Comparison of ENCODE assay signal across 8 cellular contexts in genomic region chr14:95784137-95784536, GRCh38.
DNase-seq lines count a peak whose midpoint lies in the region; ATAC-seq lines count a peak whose summit lies in the region.

No MANE protein-coding gene starts in this region.

- H3K4me1 Mint-ChIP-seq in T-helper 2 cell treated with Interferon-gamma antibody and Interleukin-4, amounts not matched to agents 5 μg/mL and 100 μg/mL, for 36 hours (ENCODE audit: low read depth) = no peaks in the 10 kb centered on the region

- DNase-seq in EH (ENCODE audit: low read depth) (peak; percentile 54), HT-29 (ENCODE audit: low spot score) (peak; percentile 45), amniotic epithelial cell (ENCODE audit: low read depth) (peak; percentile 3), iPS-NIHi7 (ENCODE audit: extremely low spot score) (peak; percentile 74), HK-2 (ENCODE audit: unreplicated experiment) (no peak), H4 (ENCODE audit: low spot score) (no peak)
- DNase-seq in T-helper 2 cell treated with Interferon-gamma antibody and Interleukin-4, amounts not matched to agents 5 μg/mL and 100 μg/mL, for 36 hours (ENCODE audit: low spot score) = no peak

- no peaks in the 10 kb centered on the region for H3K27me3 Mint-ChIP-seq in T-helper 2 cell treated with Interferon-gamma antibody and Interleukin-4, amounts not matched to agents 5 μg/mL and 100 μg/mL, for 36 hours (ENCODE audit: low read depth)

- H3K27ac Mint-ChIP-seq in T-helper 2 cell treated with Interferon-gamma antibody and Interleukin-4, amounts not matched to agents 5 μg/mL and 100 μg/mL, for 36 hours = no peak overlapping the region

- no peaks in the 10 kb centered on the region for H3K9me3 Mint-ChIP-seq in T-helper 2 cell treated with Interferon-gamma antibody and Interleukin-4, amounts not matched to agents 5 μg/mL and 100 μg/mL, for 36 hours

- no peaks in the 10 kb centered on the region for H3K36me3 Mint-ChIP-seq in T-helper 2 cell treated with Interferon-gamma antibody and Interleukin-4, amounts not matched to agents 5 μg/mL and 100 μg/mL, for 36 hours (ENCODE audit: low read depth)

- no peak overlapping the region for H3K4me3 Mint-ChIP-seq in T-helper 2 cell treated with Interferon-gamma antibody and Interleukin-4, amounts not matched to agents 5 μg/mL and 100 μg/mL, for 36 hours

- no peak for ATAC-seq in HG03025 (IDR thresholded peaks at IDR 0.05; ENCODE audit: low FRiP score, unreplicated experiment)

Comparison
In these comparisons a context has a peak if more than half of its experiments do, and no peak if none do; other contexts are left out.
1. DNase-seq: peak in EH (single experiment), HT-29 (single experiment), amniotic epithelial cell (single experiment) and iPS-NIHi7 (single experiment); none in HK-2 (single experiment), H4 (single experiment) and T-helper 2 cell treated with Interferon-gamma antibody and Interleukin-4, amounts not matched to agents 5 μg/mL and 100 μg/mL, for 36 hours (single experiment).